ENCODE assay signal across 29 cellular contexts in the genomic region with DNA sequence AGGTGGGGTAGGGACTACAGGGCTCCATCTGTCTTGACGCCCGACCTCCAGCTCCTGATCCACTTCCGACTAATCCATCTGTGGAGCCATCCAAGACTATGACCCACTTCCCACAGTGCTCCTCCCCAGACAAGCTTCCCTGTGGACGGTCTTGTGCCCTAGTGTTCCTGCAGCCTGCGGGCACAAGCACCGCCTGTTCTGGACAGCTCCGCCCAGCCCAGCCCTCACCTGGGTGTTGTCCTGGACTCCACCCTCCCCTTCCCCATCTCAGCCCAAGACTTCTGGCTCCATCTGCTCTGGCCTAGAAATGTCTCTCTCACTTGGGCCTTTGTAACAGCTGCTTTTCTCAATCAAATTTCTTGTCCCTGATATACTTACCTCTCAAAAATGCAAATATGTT.
"Had no signal": no experiment of that assay in that cellular context is flagged by ENCODE, and none has a peak within 500 bp of the region (broad histone marks: within the 10 kb centered on the region; RNA-seq: fewer than 3 reads in every experiment).

No MANE protein-coding gene starts in this region.

- H3K4me1 Mint-ChIP-seq: naive thymus-derived CD4-positive, alpha-beta T cell; neural progenitor cell had no signal

- H3K79me2 ChIP-seq: hepatocyte, parathyroid adenoma had no signal

- H3K36me3 ChIP-seq: esophagus muscularis mucosa, gastroesophageal sphincter, heart left ventricle, left lung, neural progenitor cell, right lobe of liver, stomach, thyroid gland, vagina had no signal

- H3K4me3 ChIP-seq: esophagus muscularis mucosa, gastroesophageal sphincter, heart left ventricle, hepatocyte, left lung, neural progenitor cell, right lobe of liver, smooth muscle cell, stomach, thyroid gland, vagina had no signal

- H3K4me1 ChIP-seq: esophagus muscularis mucosa, foreskin keratinocyte, gastroesophageal sphincter, neural progenitor cell, stomach had no signal

- H3K4me3 Mint-ChIP-seq: dendritic cell treated with granulocyte-macrophage colony-stimulating factor and Interleukin-4, amounts not matched to agents 40 ng/mL and 50 ng/mL, for 4 days; endodermal cell; mesothelial cell of epicardium; naive thymus-derived CD4-positive, alpha-beta T cell; nephron; neural progenitor cell had no signal

- H3K27ac Mint-ChIP-seq: dendritic cell treated with granulocyte-macrophage colony-stimulating factor and Interleukin-4, amounts not matched to agents 40 ng/mL and 50 ng/mL, for 4 days; endodermal cell; mesothelial cell of epicardium; naive thymus-derived CD4-positive, alpha-beta T cell; neural progenitor cell; progenitor cell of endocrine pancreas had no signal

- H3K4me2 ChIP-seq: hepatocyte, neural progenitor cell, smooth muscle cell had no signal

- H3K9me3 ChIP-seq: esophagus muscularis mucosa, gastroesophageal sphincter, heart left ventricle, left lung, right lobe of liver, stomach, thyroid gland, vagina had no signal

- H3K9me3 Mint-ChIP-seq: endodermal cell had no signal

- H3K27me3 ChIP-seq: right lobe of liver, thyroid gland, vagina had no signal

- DNase-seq: effector CD8-positive, alpha-beta T cell; endodermal cell; foreskin keratinocyte; heart left ventricle; kidney; left lung; mesenchymal stem cell; naive thymus-derived CD4-positive, alpha-beta T cell; right lobe of liver; stimulated activated CD4-positive, alpha-beta T cell treated with anti-CD3 and anti-CD28 coated beads, Interleukin-12 subunit alpha, Interleukin-12 subunit beta, amount 100 ng/mL, for 4 hours; stimulated activated CD4-positive, alpha-beta T cell treated with anti-CD3 and anti-CD28 coated beads, Interleukin-1b, Interleukin-23, amount 100 ng/mL, for 48 hours; stimulated activated CD4-positive, alpha-beta T cell treated with anti-CD3 and anti-CD28 coated beads, Interleukin-4, amount 100 ng/mL, for 1 hour; stimulated activated CD8-positive, alpha-beta memory T cell treated with anti-CD3 and anti-CD28 coated beads, Interleukin-4, amount 100 ng/mL, for 48 hours; stimulated activated naive CD4-positive, alpha-beta T cell treated with Interleukin-2 at 50 U/mL for 16 hours; stomach; thyroid gland; trophoblast cell had no signal

- H2AFZ ChIP-seq: hepatocyte, neural progenitor cell, parathyroid adenoma had no signal

- H3K27ac ChIP-seq: epithelial cell of prostate, esophagus muscularis mucosa, foreskin keratinocyte, gastroesophageal sphincter, heart left ventricle, hepatocyte, left lung, neural progenitor cell, parathyroid adenoma, right lobe of liver, stomach, thyroid gland, vagina had no signal

- H3K9ac ChIP-seq: neural progenitor cell, parathyroid adenoma had no signal

- FAIRE-seq: kidney had no signal

- H3K36me3 Mint-ChIP-seq: mesothelial cell of epicardium, neural progenitor cell had no signal
